ENCODE assay signal across 29 cellular contexts in genomic region chr3:190498293-190498692, GRCh38. TPM values are rescaled to one million over a fixed set of nuclear protein-coding genes. Genes with fewer than 3 reads are reported as not detected.
"Had no signal": no experiment of that assay in that cellular context is flagged by ENCODE, and none has a peak within 500 bp of the region (broad histone marks: within the 10 kb centered on the region; RNA-seq: fewer than 3 reads in every experiment).

No MANE protein-coding gene starts in this region.

- H3K9me3 Mint-ChIP-seq: activated CD4-positive, alpha-beta T cell treated with anti-CD3 and anti-CD28 coated beads, Interleukin-2, amount 10 ng/mL, durations not matched to agents 24 days and 14 days; activated naive CD4-positive, alpha-beta T cell treated with anti-CD3 and anti-CD28 coated beads, Interleukin-2, amount 50 U/mL, for 24 hours; activated T-cell treated with anti-CD3 and anti-CD28 coated beads, Interleukin-2, amount 50 U/mL, for 24 hours; activated T-helper 2 cell treated with anti-CD3 and anti-CD28 coated beads, Interferon-gamma antibody, Interleukin-2, Interleukin-4, amounts not matched to agents 10 μg/mL and 5 μg/mL and 100 μg/mL, durations not matched to agents 14 hours and 24 hours and 36 hours had no signal

- H3K4me3 Mint-ChIP-seq: activated CD4-positive, alpha-beta T cell treated with anti-CD3 and anti-CD28 coated beads, Interleukin-2, amount 10 ng/mL, durations not matched to agents 24 days and 14 days; activated CD8-positive, alpha-beta T cell treated with anti-CD3 and anti-CD28 coated beads, Interleukin-2, amount 10 ng/mL, durations not matched to agents 7 days and 5 days; activated naive CD4-positive, alpha-beta T cell treated with anti-CD3 and anti-CD28 coated beads, Interleukin-2, amount 50 U/mL, for 24 hours; activated naive CD8-positive, alpha-beta T cell treated with anti-CD3 and anti-CD28 coated beads, Interleukin-2, amount 10 ng/mL, durations not matched to agents 7 days and 5 days; activated T-cell treated with anti-CD3 and anti-CD28 coated beads, Interleukin-2, amount 50 U/mL, for 24 hours had no signal

- H3K27ac Mint-ChIP-seq: activated CD4-positive, alpha-beta T cell treated with anti-CD3 and anti-CD28 coated beads, Interleukin-2, amount 10 ng/mL, durations not matched to agents 24 days and 14 days; activated CD8-positive, alpha-beta T cell treated with anti-CD3 and anti-CD28 coated beads, Interleukin-2, amount 10 ng/mL, durations not matched to agents 7 days and 5 days; activated naive CD4-positive, alpha-beta T cell treated with anti-CD3 and anti-CD28 coated beads, Interleukin-2, amount 50 U/mL, for 24 hours; activated naive CD8-positive, alpha-beta T cell treated with anti-CD3 and anti-CD28 coated beads, Interleukin-2, amount 10 ng/mL, durations not matched to agents 7 days and 5 days; activated T-cell treated with anti-CD3 and anti-CD28 coated beads, Interleukin-2, amount 50 U/mL, for 24 hours; activated T-helper 2 cell treated with anti-CD3 and anti-CD28 coated beads, Interferon-gamma antibody, Interleukin-2, Interleukin-4, amounts not matched to agents 10 μg/mL and 5 μg/mL and 100 μg/mL, durations not matched to agents 14 hours and 24 hours and 36 hours had no signal

- H3K4me1 Mint-ChIP-seq: activated naive CD8-positive, alpha-beta T cell treated with anti-CD3 and anti-CD28 coated beads, Interleukin-2, amount 10 ng/mL, durations not matched to agents 7 days and 5 days had no signal

- H3K4me3 ChIP-seq: body of pancreas, K562 had no signal

- H3K4me1 ChIP-seq: body of pancreas had no signal

- DNase-seq: activated CD4-positive, alpha-beta T cell treated with anti-CD3 and anti-CD28 coated beads, Interleukin-2, amount 10 ng/mL, durations not matched to agents 24 days and 14 days; activated CD4-positive, alpha-beta T cell treated with anti-CD3 and anti-CD28 coated beads, Interleukin-2, amount 50 U/mL, for 4 hours; activated CD8-positive, alpha-beta T cell treated with anti-CD3 and anti-CD28 coated beads, Interleukin-2, amount 10 ng/mL, durations not matched to agents 7 days and 5 days; activated gamma-delta T cell; activated naive CD4-positive, alpha-beta T cell treated with Interleukin-2 at 50 U/mL for 16 hours; activated naive CD8-positive, alpha-beta T cell treated with anti-CD3 and anti-CD28 coated beads, Interleukin-2, amount 10 ng/mL, durations not matched to agents 7 days and 5 days; activated T-cell treated with anti-CD3 and anti-CD28 coated beads, Interleukin-2, amount 50 U/mL, for 24 hours; body of pancreas; central memory CD4-positive, alpha-beta T cell; IMR-90; NCI-H1092 treated with DMSO at 0.1 percent for 48 hours; NCI-H146; NCI-H187; NCI-H2029 treated with DMSO at 0.1 percent for 48 hours; NCI-H345; NCI-H524 treated with DMSO at 0.1 percent for 48 hours; SIG-M5 had no signal

- ATAC-seq: activated CD8-positive, alpha-beta T cell treated with anti-CD3 and anti-CD28 coated beads, Interleukin-2, amount 10 ng/mL, durations not matched to agents 7 days and 5 days; body of pancreas; K562; Panc1 had no signal

- H3K9me3 ChIP-seq: body of pancreas had no signal

- H3K27me3 ChIP-seq: body of pancreas had no signal

- H3K36me3 Mint-ChIP-seq: activated naive CD4-positive, alpha-beta T cell treated with anti-CD3 and anti-CD28 coated beads, Interleukin-2, amount 50 U/mL, for 24 hours; activated naive CD8-positive, alpha-beta T cell treated with anti-CD3 and anti-CD28 coated beads, Interleukin-2, amount 10 ng/mL, durations not matched to agents 7 days and 5 days had no signal

- H3K27ac ChIP-seq: body of pancreas had no signal

RNA-seq across cellular contexts. Expression of gene TMEM207, which starts 48.6 kb away (rescaled TPM):
- total RNA-seq: activated CD4-positive, alpha-beta T cell treated with anti-CD3 and anti-CD28 coated beads, Interleukin-2, amount 10 ng/mL, durations not matched to agents 24 days and 14 days; activated CD8-positive, alpha-beta T cell treated with anti-CD3 and anti-CD28 coated beads, Interleukin-2, amount 10 ng/mL, durations not matched to agents 7 days and 5 days; activated naive CD8-positive, alpha-beta T cell treated with anti-CD3 and anti-CD28 coated beads, Interleukin-2, amount 10 ng/mL, durations not matched to agents 7 days and 5 days; activated T-helper 2 cell treated with anti-CD3 and anti-CD28 coated beads, Interferon-gamma antibody, Interleukin-2, Interleukin-4, amounts not matched to agents 10 μg/mL and 5 μg/mL and 100 μg/mL, durations not matched to agents 14 hours and 24 hours and 36 hours; astrocyte; body of pancreas; bronchial epithelial cell; IMR-90; M059J; NCI-H460; RPMI7951; T-helper 1 cell treated with Interleukin-12 subunit alpha and Interleukin-12 subunit beta and Interleukin-4 antibody, amounts not matched to agents 30 ng/mL and 1 ng/mL, for 36 hours; T-helper 2 cell treated with Interferon-gamma antibody and Interleukin-4, amounts not matched to agents 100 ng/mL and 5 ng/mL, for 36 hours had no signal
- polyA plus RNA-seq: adipose tissue, IMR-90 had no signal
